ENCODE assay signal across 2 cellular contexts in the genomic region with DNA sequence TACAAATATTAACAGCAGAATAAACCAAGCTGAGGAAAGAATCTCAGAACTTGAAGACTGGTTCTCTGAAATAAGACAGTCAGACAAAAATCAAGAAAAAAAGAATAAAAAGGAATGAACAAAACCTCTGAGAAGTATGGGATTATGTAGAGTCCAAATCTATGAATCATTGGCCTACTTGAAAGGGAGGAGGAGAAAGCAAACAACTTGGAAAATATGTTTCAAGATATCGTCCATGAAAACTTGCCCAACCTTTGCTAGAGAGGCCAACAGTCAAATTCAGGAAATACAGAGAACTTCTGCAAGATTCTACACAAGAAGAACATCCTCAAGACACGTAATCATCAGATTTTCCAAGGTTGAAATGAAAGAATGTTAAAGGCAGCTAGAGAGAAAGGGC. TPM values are rescaled to one million over a fixed set of nuclear protein-coding genes. Genes with fewer than 3 reads are reported as not detected.
"Had no signal": no experiment of that assay in that cellular context is flagged by ENCODE, and none has a peak within 500 bp of the region (broad histone marks: within the 10 kb centered on the region; RNA-seq: fewer than 3 reads in every experiment).

No MANE protein-coding gene starts in this region.

RNA-seq across cellular contexts. Expression of a gene that starts 6.5 kb away (rescaled TPM):
- total RNA-seq: dermis blood vessel endothelial cell; naive thymus-derived CD8-positive, alpha-beta T cell had no signal
